Comparison of ENCODE assay signal across 11 cellular contexts in genomic region chr10:59363446-59363958, GRCh38. TPM values are rescaled to one million over a fixed set of nuclear protein-coding genes. Genes with fewer than 3 reads are reported as not detected.
A peak's percentile ranks its signal among the peaks of the same experiment; 100 is the strongest.
DNase-seq lines count a peak whose midpoint lies in the region; ATAC-seq and TF ChIP-seq lines count a peak whose summit lies in the region.
"Had no signal": no experiment of that assay in that cellular context is flagged by ENCODE, and none has a peak within 500 bp of the region (broad histone marks: within the 10 kb centered on the region; RNA-seq: fewer than 3 reads in every experiment).

No MANE protein-coding gene starts in this region.

- H2BK120ac ChIP-seq in mesenchymal stem cell (ENCODE audit: low read depth, low read length), result no peak overlapping the region

- no peak overlapping the region for H2AK5ac ChIP-seq in mesenchymal stem cell (ENCODE audit: low read length, severe bottlenecking)

- H3K4ac ChIP-seq in mesenchymal stem cell (ENCODE audit: low read depth in 1 of 2, low read length in 2 of 2), result no peak overlapping the region

- H3K79me1 ChIP-seq in mesenchymal stem cell (replicated peaks; ENCODE audit: low read length, poor library complexity, severe bottlenecking), result no peaks in the 10 kb centered on the region

- H3K4me3 ChIP-seq in BE2C (ENCODE audit: low read depth, low read length) (peak overlapping the region; percentile 83), mesenchymal stem cell (ENCODE audit: insufficient read depth in 1 of 2, low read depth in 1 of 2, low read length in 2 of 2) (peak overlapping the region in 1 of 2 experiments; percentile 86), smooth muscle cell (peak overlapping the region; percentile 61)
- H3K4me3 ChIP-seq in CD4-positive, alpha-beta memory T cell (ENCODE audit: low read length in 2 of 2), result no peak overlapping the region

- H2BK12ac ChIP-seq in mesenchymal stem cell (ENCODE audit: low read length in 2 of 2), result no peak overlapping the region

- H3K4me1 ChIP-seq in BE2C, result no peaks in the 10 kb centered on the region; the same call in 1 of the 2 replicates
- H3K4me1 ChIP-seq in mesenchymal stem cell (ENCODE audit: control insufficient read depth, insufficient read depth, low read depth, low read length), result peaks cover 8% of the 10 kb centered on the region
- peaks cover 18% of the 10 kb centered on the region for H3K4me1 ChIP-seq in smooth muscle cell (ENCODE audit: low read depth)
- no peaks in the 10 kb centered on the region for H3K4me1 ChIP-seq in CD4-positive, alpha-beta memory T cell (ENCODE audit: insufficient read depth, low read length)

- H3K18ac ChIP-seq in mesenchymal stem cell (ENCODE audit: low read depth in 1 of 2, low read length in 2 of 2), result no peak overlapping the region

- DNase-seq in BE2C (no peak), mesenchymal stem cell (no peak), smooth muscle cell (lab: John Stamatoyannopoulos, UW; ENCODE audit: unreplicated experiment) (no peak), NCI-H2029 treated with DMSO at 0.1 percent for 48 hours (lab: John Stamatoyannopoulos, UW) (no peak), OCI-M1 (lab: John Stamatoyannopoulos, UW) (no peak)
- no peak for DNase-seq in CD4-positive, alpha-beta memory T cell
- DNase-seq: activated T-cell treated with anti-CD3 and anti-CD28 coated beads for 4 hours, T-cell had no signal

- H3K9me3 Mint-ChIP-seq in CD4-positive, alpha-beta memory T cell, result peaks cover 0 to 2% (median 0%) of the 10 kb centered on the region in 8 donors
- H3K9me3 Mint-ChIP-seq: T-cell had no signal

- H4K8ac ChIP-seq in mesenchymal stem cell (ENCODE audit: low read length), result no peak overlapping the region

- H2BK5ac ChIP-seq in mesenchymal stem cell (ENCODE audit: low read depth, low read length, poor library complexity, severe bottlenecking), result no peak overlapping the region

- H3F3A ChIP-seq in smooth muscle cell (ENCODE audit: low read depth), result peaks cover 3% of the 10 kb centered on the region

- H2AFZ ChIP-seq in mesenchymal stem cell (ENCODE audit: low read depth, low read length) (no peak overlapping the region), smooth muscle cell (ENCODE audit: low read depth) (no peak overlapping the region)

- peaks cover 3 to 10% of the 10 kb centered on the region in 2 donors for H3K27me3 Mint-ChIP-seq in CD4-positive, alpha-beta memory T cell

- H3K9ac ChIP-seq in mesenchymal stem cell (ENCODE audit: low read length) (peak overlapping the region; percentile 88), smooth muscle cell (ENCODE audit: low read depth) (no peak overlapping the region)

- H4K20me1 ChIP-seq in smooth muscle cell (ENCODE audit: low read depth), result no peaks in the 10 kb centered on the region

- H3K27ac Mint-ChIP-seq in CD4-positive, alpha-beta memory T cell, result no peak overlapping the region
- H3K27ac Mint-ChIP-seq: T-cell had no signal

- TF ChIP-seq CTCF in BE2C (IDR thresholded peaks at IDR 0.05; ENCODE audit: low read depth, low read length) (no peak), smooth muscle cell (IDR thresholded peaks at IDR 0.05; ENCODE audit: borderline replicate concordance, insufficient read depth, poor library complexity, severe bottlenecking) (no peak)

- no peak for ATAC-seq in HG02610 (IDR thresholded peaks at IDR 0.05; ENCODE audit: unreplicated experiment)

- CTCF ChIA-PET in CD4-positive, alpha-beta memory T cell (lab: Charles Lee; ENCODE audit: partially characterized antibody), result no interaction called here

- no peak overlapping the region for H3K23ac ChIP-seq in mesenchymal stem cell (ENCODE audit: low read length in 2 of 2)

- H2BK15ac ChIP-seq in mesenchymal stem cell (ENCODE audit: low read depth, poor library complexity, severe bottlenecking), result no peak overlapping the region

- intact Hi-C loops in CD4-positive, alpha-beta memory T cell (cut with micrococcal nuclease), result no loop called here

- 95% methylated on average over 3 of the region's 3 CpGs for WGBS in mesenchymal stem cell
- WGBS in smooth muscle cell (ENCODE audit: low lambda C conversion rate), result 89% methylated on average over 3 of the region's 3 CpGs

- no peak overlapping the region for H3K14ac ChIP-seq in mesenchymal stem cell (ENCODE audit: low read length in 2 of 2)

- H4K91ac ChIP-seq in mesenchymal stem cell (ENCODE audit: low read length), result no peak overlapping the region

- H3K4me1 Mint-ChIP-seq in CD4-positive, alpha-beta memory T cell, result peaks cover 7 to 13% (median 11%) of the 10 kb centered on the region in 4 donors

- no peaks in the 10 kb centered on the region for H3K36me3 Mint-ChIP-seq in CD4-positive, alpha-beta memory T cell
- H3K36me3 Mint-ChIP-seq: T-cell had no signal

- no peaks in the 10 kb centered on the region for H3K79me2 ChIP-seq in smooth muscle cell (ENCODE audit: low read depth)

- H3K4me3 Mint-ChIP-seq in CD4-positive, alpha-beta memory T cell, result no peak overlapping the region

- no peaks in the 10 kb centered on the region for H3K27me3 ChIP-seq in BE2C
- H3K27me3 ChIP-seq in mesenchymal stem cell (ENCODE audit: control insufficient read depth in 1 of 2, insufficient read depth in 1 of 2, low read length in 2 of 2), result no peaks in the 10 kb centered on the region
- peaks cover 12% of the 10 kb centered on the region for H3K27me3 ChIP-seq in smooth muscle cell (ENCODE audit: low read depth)
- H3K27me3 ChIP-seq in CD4-positive, alpha-beta memory T cell (ENCODE audit: insufficient read depth, low read length), result no peaks in the 10 kb centered on the region

- POLR2A ChIA-PET in CD4-positive, alpha-beta memory T cell (lab: Charles Lee; ENCODE audit: partially characterized antibody), result no interaction called here

- no peaks in the 10 kb centered on the region for H3K9me3 ChIP-seq in BE2C
- no peaks in the 10 kb centered on the region for H3K9me3 ChIP-seq in mesenchymal stem cell (ENCODE audit: control insufficient read depth, low read length)
- H3K9me3 ChIP-seq in smooth muscle cell (replicated peaks; ENCODE audit: low read depth), result no peaks in the 10 kb centered on the region
- no peaks in the 10 kb centered on the region for H3K9me3 ChIP-seq in CD4-positive, alpha-beta memory T cell (ENCODE audit: control insufficient read depth in 1 of 2, low read length in 2 of 2)

- H3K36me3 ChIP-seq in BE2C (no peaks in the 10 kb centered on the region), mesenchymal stem cell (ENCODE audit: control insufficient read depth in 1 of 2, insufficient read depth in 2 of 2, low read depth in 1 of 2, low read length in 2 of 2) (no peaks in the 10 kb centered on the region), smooth muscle cell (ENCODE audit: low read depth) (no peaks in the 10 kb centered on the region)
- H3K36me3 ChIP-seq in CD4-positive, alpha-beta memory T cell (ENCODE audit: insufficient read depth, low read length), result no peaks in the 10 kb centered on the region

- H3K4me2 ChIP-seq in mesenchymal stem cell (ENCODE audit: low read length, poor library complexity, severe bottlenecking) (no peak overlapping the region), smooth muscle cell (peak overlapping the region; percentile 100)

- peak overlapping the region; percentile 98 for H3K27ac ChIP-seq in angular gyrus (ENCODE audit: low read depth, low read length)
- no peak overlapping the region for H3K27ac ChIP-seq in mesenchymal stem cell (ENCODE audit: low read length, poor library complexity, severe bottlenecking)
- no peak overlapping the region for H3K27ac ChIP-seq in smooth muscle cell (ENCODE audit: low read depth)
- no peak overlapping the region for H3K27ac ChIP-seq in CD4-positive, alpha-beta memory T cell (ENCODE audit: low read depth, low read length)

RNA-seq across cellular contexts. Expression of gene FAM13C, which starts 1.2 kb away (rescaled TPM):
- 16.1 TPM for polyA plus RNA-seq in BE2C (2012; ENCODE audit: insufficient read depth, insufficient read length, low read depth)
- polyA plus RNA-seq in mesenchymal stem cell (2013, experiment 1 of 2), result 1.4 TPM
- 1.5 TPM for polyA plus RNA-seq in mesenchymal stem cell (2013, experiment 2 of 2)
- 0.76 TPM in 1 of 2 replicates, not detected in the other for total RNA-seq in smooth muscle cell
- polyA plus RNA-seq in smooth muscle cell, result not detected in 2 replicates
- total RNA-seq in CD4-positive, alpha-beta memory T cell, result not detected
- polyA plus RNA-seq in CD4-positive, alpha-beta memory T cell, result not detected
- total RNA-seq: T-cell had no signal
- polyA plus RNA-seq: BJ had no signal

Comparison
In these comparisons a context has a peak if more than half of its experiments do, and no peak if none do; other contexts are left out.
1. H3K4me3 ChIP-seq: peak in BE2C (single experiment) and smooth muscle cell (single experiment); none in CD4-positive, alpha-beta memory T cell (0 of 2).